ENCODE assay signal across 8 cellular contexts in genomic region chr2:219498280-219499057, GRCh38. TPM values are rescaled to one million over a fixed set of nuclear protein-coding genes. Genes with fewer than 3 reads are reported as not detected.
A peak's percentile ranks its signal among the peaks of the same experiment; 100 is the strongest.
DNase-seq lines count a peak whose midpoint lies in the region; ATAC-seq and TF ChIP-seq lines count a peak whose summit lies in the region.

GMPPA (plus strand) TSS chr2:219498891; CDS start chr2:219499976, 1,085 bp downstream.

- H3K9me3 ChIP-seq in PC-9 (ENCODE audit: insufficient read depth, low read depth), result no peaks in the 10 kb centered on the region
- H3K9me3 ChIP-seq in mucosa of descending colon, result no peaks in the 10 kb centered on the region

- H3K27me3 ChIP-seq in PC-9 (ENCODE audit: insufficient read depth, low read depth), result peaks cover 7% of the 10 kb centered on the region; the same call in 1 of the 2 replicates

- peak within 1 kb of the TSS; percentile 94 for H3K4me2 ChIP-seq in PC-9

- no peaks in the 10 kb centered on the region for H4K20me1 ChIP-seq in PC-9 (ENCODE audit: insufficient read depth)

- H3K4me1 ChIP-seq in PC-9 (replicated peaks; ENCODE audit: insufficient read depth), result peaks cover 19% of the 10 kb centered on the region
- H3K4me1 ChIP-seq in mucosa of descending colon (ENCODE audit: low read depth), result peaks cover 25% of the 10 kb centered on the region

- TF ChIP-seq CTCF in PC-9 (conservative IDR thresholded peaks at IDR 0.05), result no peak
- TF ChIP-seq CTCF in mucosa of descending colon (IDR thresholded peaks at IDR 0.05), result no peak

- POLR2A ChIA-PET in PC-9 (lab: Charles Lee; ENCODE audit: unreplicated experiment), result interaction anchor here (0.5 to 0.7 kb wide), 7 partner anchors 9 to 196 kb away, joined by 3 to 10 read pairs (median 6); partner anchors contain the start of gene DNPEP

- ATAC-seq in GM21619 (IDR thresholded peaks at IDR 0.05; ENCODE audit: unreplicated experiment) (peak; percentile 93), mucosa of descending colon (peak; percentile 92)

- H3K9me2 ChIP-seq in PC-9 (ENCODE audit: insufficient read depth), result no peaks in the 10 kb centered on the region

- DNase-seq in DMS153 (lab: John Stamatoyannopoulos, UW) (peak; percentile 96), PC-9 (peak; percentile 97), epithelial cell of prostate (ENCODE audit: low read depth, low spot score) (peak; percentile 91), mucosa of descending colon (peak; percentile 97 to 98 (median 98))
- peak; percentile 98 for DNase-seq in Jurkat, Clone E6-1 (ENCODE audit: low read depth, low spot score)
- DNase-seq in activated T-cell treated with anti-CD3 and anti-CD28 coated beads, Interleukin-2, amount 50 U/mL, for 1 hour, result peak; percentile 89
- DNase-seq in stimulated activated CD8-positive, alpha-beta memory T cell treated with anti-CD3 and anti-CD28 coated beads, Interleukin-4, amount 100 ng/mL, for 24 hours (ENCODE audit: low read depth), result peak; percentile 89

- peaks cover 18% of the 10 kb centered on the region; the same call in 1 of the 2 replicates for H3K79me2 ChIP-seq in PC-9 (ENCODE audit: low read depth)

- H3F3A ChIP-seq in PC-9 (ENCODE audit: insufficient read depth, low read depth), result peaks cover 4% of the 10 kb centered on the region; the same call in 1 of the 2 replicates

- H2AFZ ChIP-seq in PC-9, result peak within 1 kb of the TSS; percentile 95

- H3K27ac ChIP-seq in PC-9 (peak within 1 kb of the TSS; percentile 81), epithelial cell of prostate (peak within 1 kb of the TSS; percentile 73)

- CTCF ChIA-PET in PC-9 (lab: Charles Lee), result interaction anchor here (0.5 to 2.9 kb wide), 8 partner anchors 11 to 141 kb away, joined by 3 to 19 read pairs (median 8); partner anchors contain the start of gene DNPEP

- H3K36me3 ChIP-seq in PC-9 (ENCODE audit: low read depth) (no peaks in the 10 kb centered on the region; the same call in 1 of the 2 replicates), mucosa of descending colon (ENCODE audit: low read depth) (no peaks in the 10 kb centered on the region)

- H3K4me3 ChIP-seq in Jurkat, Clone E6-1 (ENCODE audit: low read length), result peak within 1 kb of the TSS; percentile 78
- H3K4me3 ChIP-seq in PC-9 (peak within 1 kb of the TSS; percentile 74), mucosa of descending colon (peak within 1 kb of the TSS; percentile 37)

- no TSS peak for BruUV-seq in PC-9 (replicated peaks; lab: Mats Ljungman, UMichigan)

- intact Hi-C loops in PC-9 (cut with micrococcal nuclease; ENCODE audit: unreplicated experiment), result loop anchor here (1.0 to 5.0 kb wide), 2 partner anchors 23 to 41 kb away; no protein-coding TSS in a partner anchor
- intact Hi-C loops in mucosa of descending colon (cut with DNase I, micrococcal nuclease), result no loop called here

RNA-seq across cellular contexts. Expression of gene GMPPA, which starts in this region (rescaled TPM):
- 46.3 TPM for polyA plus RNA-seq in Jurkat, Clone E6-1 (2012; ENCODE audit: insufficient read depth, insufficient read length)
- 44.7 and 57.2 TPM in 2 replicates for total RNA-seq in PC-9 (2021)
- 10 to 100 TPM; 33.6 to 52.6 (median 43.6) TPM for total RNA-seq in mucosa of descending colon

Comparison
In these comparisons a context has a peak if more than half of its experiments do, and no peak if none do; other contexts are left out.
1. Peak in every context shown above with its lines: DNase-seq, ATAC-seq, H3K4me3 ChIP-seq and H3K27ac ChIP-seq.